ENCODE assay signal across 34 cellular contexts in genomic region chr5:38016835-38017234, GRCh38.
"Had no signal": no experiment of that assay in that cellular context is flagged by ENCODE, and none has a peak within 500 bp of the region (broad histone marks: within the 10 kb centered on the region; RNA-seq: fewer than 3 reads in every experiment).

No MANE protein-coding gene starts in this region.

- DNase-seq: Karpas-422, KG1, MG63, MM.1S, MV-4-11, NCI-H1048, NCI-H1092, NCI-H1092 treated with DMSO at 0.1 percent for 48 hours, NCI-H1105, NCI-H1105 treated with DMSO at 0.1 percent for 48 hours, NCI-H1417, NCI-H1417 treated with DMSO at 0.1 percent for 48 hours, NCI-H1436, NCI-H1436 treated with DMSO at 0.1 percent for 48 hours, NCI-H146, NCI-H1694, NCI-H1694 treated with DMSO at 0.1 percent for 48 hours, NCI-H187, NCI-H187 treated with DMSO at 0.1 percent for 48 hours, NCI-H1930, NCI-H2029, NCI-H2029 treated with DMSO at 0.1 percent for 48 hours, NCI-H2081, NCI-H2081 treated with DMSO at 0.1 percent for 48 hours, NCI-H2107, NCI-H2171, NCI-H2171 treated with DMSO at 0.1 percent for 48 hours, NCI-H2227 treated with DMSO at 0.1 percent for 48 hours, NCI-H226, NCI-H345, NCI-H446, NCI-H446 treated with DMSO at 0.1 percent for 48 hours, NCI-H510A had no signal

- H3K27ac ChIP-seq: KMS-11 had no signal

- H3K4me2 ChIP-seq: KMS-11 had no signal

- H3K9me3 ChIP-seq: MG63 had no signal

- H3K36me3 ChIP-seq: MG63 had no signal

- H3K4me3 ChIP-seq: MG63 had no signal
